8 cellular contexts compared by ENCODE assay signal in genomic region chr1:45750298-45751038, GRCh38. TPM values are rescaled to one million over a fixed set of nuclear protein-coding genes. Genes with fewer than 3 reads are reported as not detected.
DNase-seq lines count a peak whose midpoint lies in the region; ATAC-seq and TF ChIP-seq lines count a peak whose summit lies in the region.

Gene IPP (minus strand): TSS chr1:45750653. CDS start chr1:45746411, 4,242 bp downstream.

- H3K79me2 ChIP-seq in KMS-11 (ENCODE audit: insufficient read depth, low read depth) = no peaks in the 10 kb centered on the region

- DNase-seq in DMS79 treated with DMSO at 0.1 percent for 48 hours (lab: John Stamatoyannopoulos, UW) = peak; percentile 97
- peak; percentile 81 for DNase-seq in Panc1 (ENCODE audit: low read depth, low spot score)
- DNase-seq in activated T-cell treated with anti-CD3 and anti-CD28 coated beads, Interleukin-2, amount 50 U/mL, for 4 hours = peak; percentile 87
- DNase-seq in stimulated activated CD8-positive, alpha-beta memory T cell treated with anti-CD3 and anti-CD28 coated beads, Interleukin-7, amount 100 ng/mL, for 4 hours (ENCODE audit: low read depth in 2 of 2) = peak; percentile 84 to 91

- in situ Hi-C loops in Panc1 (cut with HindIII; ENCODE audit: low pct_unique_long_range_greater_than_20kb, low sequenced_read_pairs) = no loop called here

- H3K9me3 ChIP-seq in Panc1 (ENCODE audit: control insufficient read depth, insufficient read depth, low read depth, low read length) (no peaks in the 10 kb centered on the region), muscle layer of duodenum (ENCODE audit: control insufficient read depth in 1 of 2, low read length in 2 of 2) (no peaks in the 10 kb centered on the region)

- peak within 1 kb of the TSS; percentile 86 for H3K27ac ChIP-seq in KMS-11
- H3K27ac ChIP-seq in Panc1 (ENCODE audit: low read length) = peak within 1 kb of the TSS; percentile 98
- peak within 1 kb of the TSS; percentile 100 for H3K27ac ChIP-seq in muscle layer of duodenum (ENCODE audit: low read length)

- peak within 1 kb of the TSS; percentile 98 for H3K4me3 Mint-ChIP-seq in activated T-cell treated with anti-CD3 and anti-CD28 coated beads, Interleukin-2, amount 50 U/mL, for 4 hours

- POLR2A ChIA-PET in Panc1 (lab: Charles Lee) = interaction anchor here (0.5 to 0.7 kb wide), 3 partner anchors 54 to 261 kb away, joined by 4 to 6 read pairs (median 5); no protein-coding TSS in a partner anchor

- no peak for TF ChIP-seq CTCF in KMS-11 (conservative IDR thresholded peaks at IDR 0.05; ENCODE audit: low read depth, low read length)
- TF ChIP-seq CTCF in Panc1 (IDR thresholded peaks at IDR 0.05) = no peak; the same call in 1 of the 2 replicates

- H3K4me2 ChIP-seq in KMS-11 = peak within 1 kb of the TSS; percentile 79

- H3K27me3 ChIP-seq in KMS-11 (ENCODE audit: insufficient read depth, low read depth) (no peaks in the 10 kb centered on the region), Panc1 (ENCODE audit: control insufficient read depth, insufficient read depth, low read length) (no peaks in the 10 kb centered on the region), muscle layer of duodenum (ENCODE audit: low read depth, low read length) (no peaks in the 10 kb centered on the region)

- no peaks in the 10 kb centered on the region for H3K9me3 Mint-ChIP-seq in activated T-cell treated with anti-CD3 and anti-CD28 coated beads, Interleukin-2, amount 50 U/mL, for 4 hours

- H3K36me3 Mint-ChIP-seq in activated T-cell treated with anti-CD3 and anti-CD28 coated beads, Interleukin-2, amount 50 U/mL, for 4 hours (ENCODE audit: insufficient read depth) = no peaks in the 10 kb centered on the region

- ATAC-seq in GM21723 (IDR thresholded peaks at IDR 0.05; ENCODE audit: unreplicated experiment) = peak; percentile 92
- ATAC-seq in Panc1 = peak; percentile 99
- peak; percentile 97 to 98 for ATAC-seq in activated T-cell treated with anti-CD3 and anti-CD28 coated beads, Interleukin-2, amount 50 U/mL, for 4 hours
- ATAC-seq in esophagus mucosa = peak; percentile 99

- no TSS peak for BruUV-seq in Panc1 (replicated peaks; lab: Mats Ljungman, UMichigan)

- no peaks in the 10 kb centered on the region for H3K27me3 Mint-ChIP-seq in activated T-cell treated with anti-CD3 and anti-CD28 coated beads, Interleukin-2, amount 50 U/mL, for 4 hours (ENCODE audit: low read depth)

- H3K9ac ChIP-seq in KMS-11 = peak within 1 kb of the TSS; percentile 82

- H3K36me3 ChIP-seq in KMS-11 (ENCODE audit: insufficient read depth) (no peaks in the 10 kb centered on the region), Panc1 (ENCODE audit: control insufficient read depth, insufficient read depth, low read length) (no peaks in the 10 kb centered on the region; the same call in 1 of the 2 replicates), muscle layer of duodenum (ENCODE audit: control insufficient read depth in 1 of 2, insufficient read depth in 2 of 2, low read length in 2 of 2) (peaks cover 0 to 4% of the 10 kb centered on the region in 2 donors)

- peaks cover 31% of the 10 kb centered on the region for H3K4me1 ChIP-seq in KMS-11 (ENCODE audit: low read depth, poor library complexity, severe bottlenecking)
- peaks cover 2% of the 10 kb centered on the region; the same call in 1 of the 2 replicates for H3K4me1 ChIP-seq in Panc1 (ENCODE audit: control insufficient read depth, insufficient read depth, low read length)
- H3K4me1 ChIP-seq in muscle layer of duodenum (ENCODE audit: control insufficient read depth in 1 of 2, insufficient read depth in 2 of 2, low read length in 2 of 2) = peaks cover 0 to 10% of the 10 kb centered on the region in 2 donors

- intact Hi-C loops in Panc1 (cut with micrococcal nuclease; ENCODE audit: unreplicated experiment) = no loop called here

- peaks cover 25% of the 10 kb centered on the region for H3K4me1 Mint-ChIP-seq in activated T-cell treated with anti-CD3 and anti-CD28 coated beads, Interleukin-2, amount 50 U/mL, for 4 hours (ENCODE audit: low read depth)

- peak within 1 kb of the TSS; percentile 89 for H2AFZ ChIP-seq in KMS-11 (ENCODE audit: low read depth)

- no peaks in the 10 kb centered on the region for H4K20me1 ChIP-seq in KMS-11 (ENCODE audit: insufficient read depth)

- CTCF ChIA-PET in Panc1 (lab: Charles Lee) = no interaction called here

- peak within 1 kb of the TSS; percentile 63 for H3K4me3 ChIP-seq in KMS-11 (IDR thresholded peaks at IDR 0.05; ENCODE audit: insufficient read depth, low read depth, low read length)
- H3K4me3 ChIP-seq in Panc1 (ENCODE audit: low read depth in 2 of 2, low read length in 2 of 2) = peak within 1 kb of the TSS; percentile 76 to 93
- peak within 1 kb of the TSS; percentile 73 to 97 for H3K4me3 ChIP-seq in muscle layer of duodenum (ENCODE audit: low read depth in 1 of 2, low read length in 2 of 2)

RNA-seq across cellular contexts. Expression of gene IPP, which starts in this region (rescaled TPM):
- total RNA-seq in Panc1 (2021; ENCODE audit: unreplicated experiment) (28.8 TPM), esophagus mucosa (10.4 TPM)
- 16.9 TPM for polyA plus RNA-seq in Panc1 (2012; ENCODE audit: insufficient read length)
- total RNA-seq in activated T-cell treated with anti-CD3 and anti-CD28 coated beads, Interleukin-2, amount 50 U/mL, for 4 hours = 10 to 100 TPM; 11.3 to 11.7 (median 11.6) TPM

Comparison
In these comparisons a context has a peak if more than half of its experiments do, and no peak if none do; other contexts are left out.
1. Peak in every context shown above with its lines: DNase-seq, ATAC-seq, H3K4me3 ChIP-seq and H3K27ac ChIP-seq.